10 cellular contexts compared by ENCODE assay signal in the genomic region with DNA sequence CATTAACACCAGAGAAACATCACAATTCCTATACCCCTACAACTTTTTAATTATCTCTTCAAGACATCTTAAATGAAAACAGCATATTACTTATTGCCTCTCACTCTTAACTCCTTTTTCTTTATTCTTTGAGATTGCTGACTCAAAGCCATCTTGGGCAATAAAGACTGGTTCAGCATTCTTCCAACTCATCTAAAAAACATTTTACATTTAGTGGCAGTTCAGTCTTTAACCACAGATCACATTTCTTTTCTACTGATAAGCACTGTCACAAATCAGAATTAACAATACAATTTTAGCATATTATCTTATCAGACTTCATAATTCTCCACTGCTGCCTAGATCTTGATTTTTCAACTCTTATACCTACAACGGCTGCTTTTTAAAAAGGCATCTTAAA. TPM values are rescaled to one million over a fixed set of nuclear protein-coding genes. Genes with fewer than 3 reads are reported as not detected.
DNase-seq lines count a peak whose midpoint lies in the region; ATAC-seq, FAIRE-seq and TF ChIP-seq lines count a peak whose summit lies in the region.
"Had no signal": no experiment of that assay in that cellular context is flagged by ENCODE, and none has a peak within 500 bp of the region (broad histone marks: within the 10 kb centered on the region; RNA-seq: fewer than 3 reads in every experiment).

No MANE protein-coding gene starts in this region.

- H2BK120ac ChIP-seq in H9 (ENCODE audit: low read depth, low read length, poor library complexity, severe bottlenecking): no peak overlapping the region

- no peak overlapping the region for H3T11ph ChIP-seq in H9 (ENCODE audit: low read length)

- no peaks in the 10 kb centered on the region for H3K27me3 Mint-ChIP-seq in H9 (ENCODE audit: low read depth)
- H3K27me3 Mint-ChIP-seq in activated CD4-positive, alpha-beta memory T cell treated with anti-CD3 and anti-CD28 coated beads for 36 hours: no peaks in the 10 kb centered on the region

- H3K79me2 ChIP-seq in H9 (ENCODE audit: insufficient read depth, low read length): peaks cover 5% of the 10 kb centered on the region; the same call in 1 of the 2 replicates

- no peak overlapping the region for H3K18ac ChIP-seq in H9 (ENCODE audit: insufficient read length, low read depth, low read length)

- no peak overlapping the region for H2AFZ ChIP-seq in H9 (ENCODE audit: low read length)

- no peak overlapping the region for H3K4ac ChIP-seq in H9 (ENCODE audit: low read depth, low read length)

- H3K14ac ChIP-seq in H9 (ENCODE audit: insufficient read depth, low read length): no peak overlapping the region

- H3K9ac ChIP-seq in H9 (ENCODE audit: extremely low read depth, insufficient read length, low read length): no peak overlapping the region

- FAIRE-seq in A549 (lab: Jason Lieb, UNC): no peak

- H4K8ac ChIP-seq in H9 (replicated peaks; ENCODE audit: insufficient read length, low read depth, low read length): no peak overlapping the region

- no peak overlapping the region for H3K23ac ChIP-seq in H9 (ENCODE audit: insufficient read length, low read depth, low read length)

- CTCF ChIA-PET in A549 (lab: Yijun Ruan, JAX): interaction anchor here (1.5 kb wide), 2 partner anchors 9 to 13 kb away, joined by 3 to 4 read pairs; no protein-coding TSS in a partner anchor
- CTCF ChIA-PET in activated CD4-positive, alpha-beta memory T cell treated with anti-CD3 and anti-CD28 coated beads for 36 hours (lab: Charles Lee): interaction anchor here (1.4 to 1.5 kb wide), 2 partner anchors 45 to 184 kb away, joined by 3 to 7 read pairs; no protein-coding TSS in a partner anchor

- peak in 1 of 2 experiments; percentile 43; a peak in 1 of 6 replicates for ATAC-seq in A549
- ATAC-seq in GM18511 (IDR thresholded peaks at IDR 0.05; ENCODE audit: unreplicated experiment): no peak

- H3K36me3 Mint-ChIP-seq in H9 (ENCODE audit: insufficient read depth in 1 of 3, low read depth in 3 of 3): peaks cover 0 to 4% (median 2%) of the 10 kb centered on the region in 3 experiments; a peak in 3 of 7 replicates
- H3K36me3 Mint-ChIP-seq in activated CD4-positive, alpha-beta memory T cell treated with anti-CD3 and anti-CD28 coated beads for 36 hours: peaks cover 4% of the 10 kb centered on the region

- H3K4me3 Mint-ChIP-seq in H9: no peak overlapping the region
- H3K4me3 Mint-ChIP-seq in activated CD4-positive, alpha-beta memory T cell treated with anti-CD3 and anti-CD28 coated beads for 36 hours: peak overlapping the region; percentile 34

- H3K27ac Mint-ChIP-seq in H9: peak overlapping the region in 2 of 3 experiments; percentile 11 to 57; a peak in 3 of 7 replicates
- H3K27ac Mint-ChIP-seq in activated CD4-positive, alpha-beta memory T cell treated with anti-CD3 and anti-CD28 coated beads for 36 hours: peak overlapping the region; percentile 81

- TF ChIP-seq RAD21 in A549 (conservative IDR thresholded peaks at IDR 0.05 in 1 of 2, IDR thresholded peaks at IDR 0.05 in 1 of 2): no peak

- no peaks in the 10 kb centered on the region for H3K9me3 ChIP-seq in A549
- no peaks in the 10 kb centered on the region for H3K9me3 ChIP-seq in H9 (ENCODE audit: control insufficient read depth, low read depth, low read length)
- H3K9me3 ChIP-seq: right lobe of liver had no signal

- H2BK12ac ChIP-seq in H9 (ENCODE audit: insufficient read length, low read depth, low read length): no peak overlapping the region

- no peak overlapping the region for H3K4me3 ChIP-seq in A549
- no peak overlapping the region for H3K4me3 ChIP-seq in foreskin fibroblast (ENCODE audit: low read depth in 1 of 2, low read length in 2 of 2)
- H3K4me3 ChIP-seq: right lobe of liver had no signal

- H2BK20ac ChIP-seq in H9 (ENCODE audit: low read depth, low read length, poor library complexity, severe bottlenecking): no peak overlapping the region

- no peak overlapping the region for H2AK5ac ChIP-seq in H9 (ENCODE audit: insufficient read length, low read length)

- no peak overlapping the region for H4K91ac ChIP-seq in H9 (ENCODE audit: insufficient read length, low read depth, low read length)

- no peaks in the 10 kb centered on the region for H3K23me2 ChIP-seq in H9 (ENCODE audit: insufficient read length, low read depth, low read length, poor library complexity, severe bottlenecking)

- no peak overlapping the region for H2BK5ac ChIP-seq in H9 (ENCODE audit: insufficient read length, low read length)

- POLR2A ChIA-PET in A549 (lab: Yijun Ruan, JAX): no interaction called here
- POLR2A ChIA-PET in activated CD4-positive, alpha-beta memory T cell treated with anti-CD3 and anti-CD28 coated beads for 36 hours (lab: Charles Lee): interaction anchor here (0.9 to 3.3 kb wide), 5 partner anchors 9 to 61 kb away, joined by 3 to 19 read pairs (median 7); partner anchors contain the start of gene SIK3

- no peak overlapping the region for H3K56ac ChIP-seq in H9 (ENCODE audit: insufficient read length, low read depth, low read length)

- no peak overlapping the region for H2BK15ac ChIP-seq in H9 (ENCODE audit: low read depth, low read length)

- peak overlapping the region in 1 of 2 experiments; percentile 64; a peak in 3 of 6 replicates for H3K27ac ChIP-seq in A549
- no peak overlapping the region for H3K27ac ChIP-seq in H9 (ENCODE audit: insufficient read length, low read depth, low read length)
- H3K27ac ChIP-seq: right lobe of liver had no signal

- no peaks in the 10 kb centered on the region for H3K79me1 ChIP-seq in H9 (ENCODE audit: insufficient read depth, low read depth, low read length, poor library complexity, severe bottlenecking)

- DNase-seq in A549 (ENCODE audit: low read depth in 1 of 2, low spot score in 1 of 2) (no peak), H9 (no peak), foreskin fibroblast (peak; percentile 45 to 74), NCI-H2227 (lab: John Stamatoyannopoulos, UW; ENCODE audit: unreplicated experiment) (no peak), SKM-1 (lab: John Stamatoyannopoulos, UW; ENCODE audit: unreplicated experiment) (no peak)
- no peak for DNase-seq in activated CD4-positive, alpha-beta memory T cell treated with anti-CD3 and anti-CD28 coated beads for 36 hours
- DNase-seq in activated effector memory CD4-positive, alpha-beta T cell treated with Interleukin-2 at 50 U/mL for 16 hours: no peak
- DNase-seq: anterior cingulate cortex, right lobe of liver had no signal

- peaks cover 66% of the 10 kb centered on the region for H3K4me1 ChIP-seq in A549
- no peaks in the 10 kb centered on the region; the same call in 1 of the 2 replicates for H3K4me1 ChIP-seq in H9 (ENCODE audit: insufficient read depth, low read length)

- H4K20me1 ChIP-seq in H9 (ENCODE audit: control insufficient read depth, insufficient read depth, insufficient read length): no peaks in the 10 kb centered on the region

- WGBS in A549 (ENCODE audit: missing lambda C conversion rate): 62% methylated on average over 1 of the region's 1 CpG
- WGBS in H9 (ENCODE audit: extremely low coverage, insufficient read length, low lambda C conversion rate): no CpG with 5 or more reads among the region's 1 CpG

- no peak for TF ChIP-seq POLR2A in A549 (IDR thresholded peaks at IDR 0.05; ENCODE audit: low read length)

- intact Hi-C loops in activated CD4-positive, alpha-beta memory T cell treated with anti-CD3 and anti-CD28 coated beads for 36 hours (cut with micrococcal nuclease): loop anchor here (2.0 kb wide), 1 partner anchor 15 kb away; no protein-coding TSS in a partner anchor

- H4K5ac ChIP-seq in H9 (ENCODE audit: insufficient read length, low read depth, low read length): no peak overlapping the region

- no peak for TF ChIP-seq CTCF in A549 (IDR thresholded peaks at IDR 0.05)
- TF ChIP-seq CTCF in H9 (conservative IDR thresholded peaks at IDR 0.05): no peak
- TF ChIP-seq CTCF in foreskin fibroblast (IDR thresholded peaks at IDR 0.05; ENCODE audit: low read depth, low read length): no peak

- peaks cover 13 to 15% of the 10 kb centered on the region in 2 experiments for H3K4me1 Mint-ChIP-seq in H9
- H3K4me1 Mint-ChIP-seq in activated CD4-positive, alpha-beta memory T cell treated with anti-CD3 and anti-CD28 coated beads for 36 hours (ENCODE audit: low read depth): peaks cover 79% of the 10 kb centered on the region

- H3K27me3 ChIP-seq in H9 (ENCODE audit: insufficient read depth, low read length): no peaks in the 10 kb centered on the region
- H3K27me3 ChIP-seq: right lobe of liver had no signal

- no peaks in the 10 kb centered on the region for H3K9me3 Mint-ChIP-seq in H9
- no peaks in the 10 kb centered on the region for H3K9me3 Mint-ChIP-seq in activated CD4-positive, alpha-beta memory T cell treated with anti-CD3 and anti-CD28 coated beads for 36 hours

- peak overlapping the region; percentile 36 for H3K4me2 ChIP-seq in A549
- no peak overlapping the region for H3K4me2 ChIP-seq in H9 (ENCODE audit: insufficient read depth, insufficient read length, low read length)

- TF ChIP-seq EP300 in A549 (IDR thresholded peaks at IDR 0.05): no peak

TF ChIP-seq in A549, 52 proteins besides CTCF, POLR2A, EP300 and RAD21:
- TF ChIP-seq ZC3H11A (IDR thresholded peaks at IDR 0.05) (no peak), MAFK (IDR thresholded peaks at IDR 0.05; ENCODE audit: partially characterized antibody) (peak; percentile 33)
- TF ChIP-seq, protein P1, sequence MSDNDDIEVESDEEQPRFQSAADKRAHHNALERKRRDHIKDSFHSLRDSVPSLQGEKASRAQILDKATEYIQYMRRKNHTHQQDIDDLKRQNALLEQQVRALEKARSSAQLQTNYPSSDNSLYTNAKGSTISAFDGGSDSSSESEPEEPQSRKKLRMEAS (IDR thresholded peaks at IDR 0.05): no peak

RNA-seq across cellular contexts. Expression of gene SIK3, which starts 34.0 kb away (rescaled TPM):
- polyA plus RNA-seq in A549 (2011; rRNA removed): 8.2 and 12.3 TPM in 2 replicates
- 4.3 and 5.4 TPM in 2 replicates for polyA plus RNA-seq in A549 (2012; cell fraction: cytosol; rRNA removed)
- polyA plus RNA-seq in A549 (2012; cell fraction: nucleus; rRNA removed): 10.6 and 12.8 TPM in 2 replicates
- 7.3 to 9.0 TPM (median 8.7 TPM) in 3 replicates for polyA plus RNA-seq in A549 (2017; fragmentation: RNase III; extraction: RNeasy Plus Mini Kit Qiagen cat#74134 plus additional on column Dnase treatment)
- 17.8 and 25.0 TPM in 2 replicates for polyA minus RNA-seq in A549 (2011; rRNA and poly(A)+ RNA removed)
- total RNA-seq in H9 (2021): 31.4 and 35.5 TPM in 2 replicates
- total RNA-seq in activated CD4-positive, alpha-beta memory T cell treated with anti-CD3 and anti-CD28 coated beads for 36 hours: 10 to 100 TPM; 26.1 to 26.2 TPM

Comparison
In these comparisons a context has a peak if more than half of its experiments do, and no peak if none do; other contexts are left out.
1. DNase-seq: peak in foreskin fibroblast (2 of 2); none in A549 (0 of 2), H9 (single experiment), activated CD4-positive, alpha-beta memory T cell treated with anti-CD3 and anti-CD28 coated beads for 36 hours (single experiment), NCI-H2227 (single experiment), activated effector memory CD4-positive, alpha-beta T cell treated with Interleukin-2 at 50 U/mL for 16 hours (single experiment) and SKM-1 (single experiment).